In the genomic region with DNA sequence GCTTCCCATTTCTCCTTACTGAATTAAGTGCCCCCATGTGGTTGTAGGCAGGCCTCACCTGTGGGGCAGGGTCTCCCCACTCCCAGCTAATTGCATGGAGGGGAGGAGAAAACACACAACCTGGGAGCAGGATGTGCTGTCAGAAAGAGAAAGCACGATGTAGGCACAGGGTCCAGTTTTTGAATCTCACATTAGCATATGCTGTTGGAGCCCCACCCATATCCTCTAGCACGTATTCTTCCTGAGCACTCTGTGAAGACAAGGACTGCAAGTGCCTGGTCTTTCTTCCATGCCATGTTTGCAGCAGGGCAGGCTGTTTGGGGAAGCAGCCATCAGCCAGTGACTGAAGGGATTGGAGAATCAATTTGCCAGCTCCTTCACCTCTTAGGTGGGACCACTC, we compare ENCODE assay signal across 18 cellular contexts.
DNase-seq lines count a peak whose midpoint lies in the region; ATAC-seq and TF ChIP-seq lines count a peak whose summit lies in the region.
"Had no signal": no experiment of that assay in that cellular context is flagged by ENCODE, and none has a peak within 500 bp of the region (broad histone marks: within the 10 kb centered on the region; RNA-seq: fewer than 3 reads in every experiment).

No MANE protein-coding gene starts in this region.

- H3K36me3 ChIP-seq in RWPE2 (ENCODE audit: low read depth): no peaks in the 10 kb centered on the region
- H3K36me3 ChIP-seq: BLaER1, HAP-1 had no signal

- H3K27ac Mint-ChIP-seq in immature natural killer cell: peak overlapping the region; percentile 23 to 83 (median 68)
- H3K27ac Mint-ChIP-seq: B cell; CD4-positive, CD25-positive, alpha-beta regulatory T cell; CD8-positive, alpha-beta T cell; HFFc6 had no signal

- H3K4me3 Mint-ChIP-seq in immature natural killer cell: peak overlapping the region in 4 of 5 donors; percentile 54 to 74 (median 60)
- H3K4me3 Mint-ChIP-seq: B cell; CD4-positive, CD25-positive, alpha-beta regulatory T cell; CD8-positive, alpha-beta T cell; HFFc6 had no signal

- H3K4me1 Mint-ChIP-seq in immature natural killer cell: peaks cover 26 to 33% of the 10 kb centered on the region in 2 donors
- H3K4me1 Mint-ChIP-seq: B cell; CD4-positive, CD25-positive, alpha-beta regulatory T cell had no signal

- H3K4me3 ChIP-seq in RWPE2 (ENCODE audit: severe bottlenecking) (no peak overlapping the region), foreskin fibroblast (ENCODE audit: low read depth in 1 of 2, low read length in 2 of 2) (no peak overlapping the region)
- H3K4me3 ChIP-seq: BLaER1, HAP-1 had no signal

- H3K9me3 Mint-ChIP-seq in immature natural killer cell: peaks cover 0 to 5% (median 0%) of the 10 kb centered on the region in 6 donors
- H3K9me3 Mint-ChIP-seq: HFFc6 had no signal

- H3K9me3 ChIP-seq in RWPE2 (ENCODE audit: severe bottlenecking): no peaks in the 10 kb centered on the region
- H3K9me3 ChIP-seq: Caco-2, HAP-1 had no signal

- peaks cover 0 to 8% (median 0%) of the 10 kb centered on the region in 3 donors for H3K36me3 Mint-ChIP-seq in immature natural killer cell
- H3K36me3 Mint-ChIP-seq: CD4-positive, CD25-positive, alpha-beta regulatory T cell; CD8-positive, alpha-beta T cell had no signal

- peaks cover 4% of the 10 kb centered on the region for H3K27me3 ChIP-seq in RWPE2 (ENCODE audit: insufficient read depth, poor library complexity, severe bottlenecking)
- H3K27me3 ChIP-seq: BLaER1 had no signal

- H3K27me3 Mint-ChIP-seq in immature natural killer cell (ENCODE audit: low read depth in 3 of 3): peaks cover 0 to 4% (median 2%) of the 10 kb centered on the region in 3 donors
- H3K27me3 Mint-ChIP-seq: B cell; CD4-positive, CD25-positive, alpha-beta regulatory T cell had no signal

- H3K27ac ChIP-seq in RWPE2 (ENCODE audit: poor library complexity, severe bottlenecking): no peak overlapping the region
- H3K27ac ChIP-seq: 22Rv1, BLaER1, C4-2B had no signal

- no peaks in the 10 kb centered on the region for H3K4me1 ChIP-seq in RWPE2 (ENCODE audit: insufficient read depth, poor library complexity, severe bottlenecking)
- H3K4me1 ChIP-seq: BLaER1, Caco-2, HAP-1 had no signal

- TF ChIP-seq CTCF in RWPE2 (IDR thresholded peaks at IDR 0.05; ENCODE audit: poor library complexity, severe bottlenecking) (no peak), foreskin fibroblast (IDR thresholded peaks at IDR 0.05; ENCODE audit: low read depth, low read length) (no peak)

- DNase-seq in NCI-H146 (lab: John Stamatoyannopoulos, UW): peak; percentile 32
- no peak for DNase-seq in NCI-H146 treated with DMSO at 0.1 percent for 48 hours (lab: John Stamatoyannopoulos, UW; ENCODE audit: unreplicated experiment)
- no peak for DNase-seq in RWPE2 (ENCODE audit: low spot score)
- DNase-seq in immature natural killer cell: peak in 1 of 3 donors; percentile 16
- DNase-seq in foreskin fibroblast: no peak
- DNase-seq: Caco-2; CD4-positive, CD25-positive, alpha-beta regulatory T cell; CD8-positive, alpha-beta T cell; DMS153; DND-41; GOT3; HFFc6 had no signal

- 0 out of 3 replicates have a peak, but pooled peaks have one; percentile 17 for ATAC-seq in RWPE2 (ENCODE audit: low read depth)
- no peak for ATAC-seq in GM21576 (IDR thresholded peaks at IDR 0.05; ENCODE audit: unreplicated experiment)
- ATAC-seq: CD8-positive, alpha-beta T cell had no signal
